ENCODE assay signal across 11 cellular contexts in the genomic region with DNA sequence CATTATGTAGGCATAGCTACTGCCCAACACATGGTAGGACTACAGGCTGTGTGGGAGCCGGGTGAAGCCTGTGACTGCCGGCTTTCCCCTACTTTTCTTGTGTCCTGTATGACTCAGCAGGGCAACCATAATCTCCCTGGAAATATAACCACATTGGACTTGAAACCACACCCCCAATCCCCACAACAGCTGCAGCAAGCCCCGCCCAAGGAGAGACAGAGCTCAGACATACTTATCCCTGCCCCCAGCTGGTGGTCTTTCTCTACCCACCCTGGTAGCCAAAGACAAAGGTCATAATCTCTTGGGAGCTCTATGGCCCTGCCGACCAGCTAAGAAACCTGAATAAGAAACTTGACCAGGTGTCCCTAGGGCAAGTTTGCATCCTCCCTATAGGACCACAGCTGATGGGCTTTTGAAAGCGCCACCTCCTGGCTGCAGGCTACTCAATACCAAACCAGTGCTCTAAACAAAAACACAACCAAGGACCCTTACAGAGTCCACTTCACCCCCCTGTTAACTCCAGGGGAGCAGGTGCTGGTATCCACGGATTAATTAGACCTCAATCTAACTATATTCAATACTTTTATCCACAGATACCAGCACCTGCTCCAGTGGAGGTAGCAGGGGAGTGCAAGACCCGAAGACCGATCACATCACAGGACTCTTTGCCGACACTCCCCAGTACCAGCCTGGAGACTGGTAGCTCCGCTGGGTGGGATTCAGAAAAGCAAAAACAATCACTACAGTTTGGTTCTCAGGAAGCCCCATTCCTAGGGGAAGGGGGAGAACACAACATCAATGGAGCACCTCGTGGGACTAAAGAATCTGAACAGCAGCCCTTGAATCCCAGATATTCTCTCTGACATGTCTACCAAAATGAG.
DNase-seq lines count a peak whose midpoint lies in the region; ATAC-seq and TF ChIP-seq lines count a peak whose summit lies in the region.
"Had no signal": no experiment of that assay in that cellular context is flagged by ENCODE, and none has a peak within 500 bp of the region (broad histone marks: within the 10 kb centered on the region; RNA-seq: fewer than 3 reads in every experiment).

No MANE protein-coding gene starts in this region.

- TF ChIP-seq POLR2A in sigmoid colon (IDR thresholded peaks at IDR 0.05) = no peak

- intact Hi-C loops in OCI-LY7 (cut with micrococcal nuclease; ENCODE audit: unreplicated experiment) (no loop called here), sigmoid colon (cut with DNase I) (no loop called here)

- H2AFZ ChIP-seq in GM23338 (peak overlapping the region; percentile 50; the same call in 1 of the 2 replicates), OCI-LY7 (ENCODE audit: low read length) (no peak overlapping the region)

- H3K4me3 ChIP-seq in GM23338 (peak overlapping the region; percentile 34; the same call in 1 of the 2 replicates), OCI-LY7 (ENCODE audit: low read depth, low read length, poor library complexity, severe bottlenecking) (no peak overlapping the region), fibroblast of mammary gland (ENCODE audit: control insufficient read depth, low read depth, low read length) (no peak overlapping the region), sigmoid colon (no peak overlapping the region)
- no peak overlapping the region for H3K4me3 ChIP-seq in CD8-positive, alpha-beta memory T cell (ENCODE audit: low read length)
- H3K4me3 ChIP-seq: esophagus squamous epithelium had no signal

- no peaks in the 10 kb centered on the region for H3F3A ChIP-seq in GM23338 (replicated peaks; ENCODE audit: low read depth)

- H3K9me2 ChIP-seq in GM23338 (ENCODE audit: insufficient read depth) (no peaks in the 10 kb centered on the region), OCI-LY7 (ENCODE audit: insufficient read depth, low read length) (no peaks in the 10 kb centered on the region)

- H3K27ac Mint-ChIP-seq in GM23338 = peak overlapping the region; percentile 91
- no peak overlapping the region for H3K27ac Mint-ChIP-seq in CD8-positive, alpha-beta memory T cell
- H3K27ac Mint-ChIP-seq: activated T-helper 1 cell treated with anti-CD3 and anti-CD28 coated beads, Interleukin-12 subunit alpha, Interleukin-12 subunit beta, Interleukin-2, Interleukin-4 antibody, amounts not matched to agents 30 ng/mL and 10 ng/mL and 1 ng/mL, durations not matched to agents 14 hours and 24 hours and 36 hours; natural killer cell had no signal

- H3K27ac ChIP-seq in GM23338 (ENCODE audit: low read depth) (no peak overlapping the region), OCI-LY7 (ENCODE audit: low read depth, low read length, poor library complexity, severe bottlenecking) (no peak overlapping the region), sigmoid colon (no peak overlapping the region)
- no peak overlapping the region for H3K27ac ChIP-seq in CD8-positive, alpha-beta memory T cell (ENCODE audit: low read depth, low read length)
- H3K27ac ChIP-seq: esophagus squamous epithelium had no signal

- no peaks in the 10 kb centered on the region for H3K79me2 ChIP-seq in GM23338 (replicated peaks; ENCODE audit: insufficient read depth)
- H3K79me2 ChIP-seq in OCI-LY7 (ENCODE audit: insufficient read depth, low read depth, low read length) = no peaks in the 10 kb centered on the region

- H3K4me1 ChIP-seq in GM23338 (ENCODE audit: insufficient read depth) (no peaks in the 10 kb centered on the region), OCI-LY7 (ENCODE audit: insufficient read depth, low read length, poor library complexity, severe bottlenecking) (no peaks in the 10 kb centered on the region), sigmoid colon (no peaks in the 10 kb centered on the region)
- no peaks in the 10 kb centered on the region for H3K4me1 ChIP-seq in CD8-positive, alpha-beta memory T cell (ENCODE audit: insufficient read depth, low read length)
- H3K4me1 ChIP-seq: esophagus squamous epithelium had no signal

- no peak for TF ChIP-seq EP300 in sigmoid colon (IDR thresholded peaks at IDR 0.05)

- CTCF ChIA-PET in OCI-LY7 (lab: Charles Lee; ENCODE audit: unreplicated experiment) = no interaction called here
- CTCF ChIA-PET in CD8-positive, alpha-beta memory T cell (lab: Charles Lee) = no interaction called here

- H3K9me3 ChIP-seq in OCI-LY7 (ENCODE audit: low read length) (no peaks in the 10 kb centered on the region), sigmoid colon (peaks cover 0 to 2% (median 0%) of the 10 kb centered on the region in 4 donors)
- H3K9me3 ChIP-seq in CD8-positive, alpha-beta memory T cell (ENCODE audit: low read length) = no peaks in the 10 kb centered on the region

- H4K20me1 ChIP-seq in GM23338 (replicated peaks; ENCODE audit: insufficient read depth) = no peaks in the 10 kb centered on the region
- H4K20me1 ChIP-seq in OCI-LY7 (ENCODE audit: insufficient read depth, low read length) = no peaks in the 10 kb centered on the region

- H3K36me3 ChIP-seq in GM23338 (ENCODE audit: insufficient read depth) (no peaks in the 10 kb centered on the region), OCI-LY7 (ENCODE audit: insufficient read depth, low read length) (no peaks in the 10 kb centered on the region), sigmoid colon (no peaks in the 10 kb centered on the region)
- H3K36me3 ChIP-seq in CD8-positive, alpha-beta memory T cell (ENCODE audit: insufficient read depth, low read length) = no peaks in the 10 kb centered on the region
- H3K36me3 ChIP-seq: esophagus squamous epithelium had no signal

- WGBS in sigmoid colon, 2 donors = 38 to 54% methylated on average over 11 of the region's 11 CpGs

- no TSS peak for BruUV-seq in OCI-LY7 (replicated peaks; lab: Mats Ljungman, UMichigan)

- H3K27me3 ChIP-seq in GM23338 (ENCODE audit: insufficient read depth) (no peaks in the 10 kb centered on the region), sigmoid colon (peaks cover 0 to 10% (median 0%) of the 10 kb centered on the region in 3 donors)
- H3K27me3 ChIP-seq in CD8-positive, alpha-beta memory T cell (ENCODE audit: insufficient read depth, low read length, poor library complexity, severe bottlenecking) = peaks cover 2% of the 10 kb centered on the region

- H3K27me3 Mint-ChIP-seq in GM23338 (ENCODE audit: insufficient read depth, low read depth, poor library complexity) = peaks cover 5% of the 10 kb centered on the region
- H3K27me3 Mint-ChIP-seq in CD8-positive, alpha-beta memory T cell = peaks cover 13 to 21% of the 10 kb centered on the region in 2 donors

- H3K4me2 ChIP-seq in GM23338 (no peak overlapping the region), OCI-LY7 (ENCODE audit: low read length) (no peak overlapping the region)

- H3K36me3 Mint-ChIP-seq in GM23338 (ENCODE audit: low read depth) = peaks cover 2% of the 10 kb centered on the region; the same call in 1 of the 3 replicates
- peaks cover 0 to 1% (median 0%) of the 10 kb centered on the region in 3 donors for H3K36me3 Mint-ChIP-seq in CD8-positive, alpha-beta memory T cell
- H3K36me3 Mint-ChIP-seq: natural killer cell had no signal

- H3K9me3 Mint-ChIP-seq in GM23338 = peaks cover 11% of the 10 kb centered on the region
- peaks cover 0 to 2% (median 0%) of the 10 kb centered on the region in 5 donors for H3K9me3 Mint-ChIP-seq in CD8-positive, alpha-beta memory T cell

- POLR2A ChIA-PET in OCI-LY7 (lab: Charles Lee) = interaction anchor here (0.6 to 1.3 kb wide), 2 partner anchors 11 to 438 kb away, joined by 3 to 5 read pairs; no protein-coding TSS in a partner anchor
- POLR2A ChIA-PET in CD8-positive, alpha-beta memory T cell (lab: Charles Lee) = no interaction called here

- in situ Hi-C loops in ACHN (cut with HindIII; ENCODE audit: low pct_ligation_motif_present, low pct_unique_long_range_greater_than_20kb, low sequenced_read_pairs) = no loop called here

- DNase-seq in ACHN (peak; percentile 54), GM23338 (ENCODE audit: low spot score) (peak; percentile 68), OCI-LY7 (ENCODE audit: low spot score) (no peak), fibroblast of mammary gland (ENCODE audit: low read depth) (peak; percentile 35), NCI-H2081 (lab: John Stamatoyannopoulos, UW) (no peak), sigmoid colon (no peak)
- no peak for DNase-seq in CD8-positive, alpha-beta memory T cell
- DNase-seq: esophagus squamous epithelium, natural killer cell had no signal

- peak overlapping the region; percentile 49; the same call in 2 of the 3 replicates for H3K4me3 Mint-ChIP-seq in GM23338
- no peak overlapping the region for H3K4me3 Mint-ChIP-seq in CD8-positive, alpha-beta memory T cell
- H3K4me3 Mint-ChIP-seq: activated T-helper 1 cell treated with anti-CD3 and anti-CD28 coated beads, Interleukin-12 subunit alpha, Interleukin-12 subunit beta, Interleukin-2, Interleukin-4 antibody, amounts not matched to agents 30 ng/mL and 10 ng/mL and 1 ng/mL, durations not matched to agents 14 hours and 24 hours and 36 hours; natural killer cell had no signal

- peak; percentile 69 to 71 for TF ChIP-seq CTCF in GM23338 (conservative IDR thresholded peaks at IDR 0.05; ENCODE audit: low read depth in 2 of 2)
- TF ChIP-seq CTCF in OCI-LY7 (conservative IDR thresholded peaks at IDR 0.05; ENCODE audit: low read length) = peak; percentile 57; the same call in 1 of the 2 replicates
- no peak for TF ChIP-seq CTCF in fibroblast of mammary gland (conservative IDR thresholded peaks at IDR 0.05; ENCODE audit: control insufficient read depth, insufficient read depth, low read depth, low read length)
- no peak for TF ChIP-seq CTCF in sigmoid colon (IDR thresholded peaks at IDR 0.05)

- ATAC-seq in GM23338 = peak; percentile 95
- ATAC-seq in HG03442 (IDR thresholded peaks at IDR 0.05; ENCODE audit: unreplicated experiment) = no peak
- ATAC-seq: natural killer cell had no signal

- H3K4me1 Mint-ChIP-seq in GM23338 = no peaks in the 10 kb centered on the region; the same call in 2 of the 3 replicates
- H3K4me1 Mint-ChIP-seq in CD8-positive, alpha-beta memory T cell = no peaks in the 10 kb centered on the region
- H3K4me1 Mint-ChIP-seq: natural killer cell had no signal

Comparison
In these comparisons a context has a peak if more than half of its experiments do, and no peak if none do; other contexts are left out.
1. DNase-seq: peak in ACHN (single experiment), GM23338 (single experiment) and fibroblast of mammary gland (single experiment); none in OCI-LY7 (single experiment), CD8-positive, alpha-beta memory T cell (0 of 5), NCI-H2081 (0 of 2) and sigmoid colon (single experiment).
2. CTCF ChIP-seq: peak in GM23338 (2 of 2) and OCI-LY7 (single experiment); none in fibroblast of mammary gland (single experiment) and sigmoid colon (0 of 4).